ENCODE assay signal across 1 cellular context in the genomic region with DNA sequence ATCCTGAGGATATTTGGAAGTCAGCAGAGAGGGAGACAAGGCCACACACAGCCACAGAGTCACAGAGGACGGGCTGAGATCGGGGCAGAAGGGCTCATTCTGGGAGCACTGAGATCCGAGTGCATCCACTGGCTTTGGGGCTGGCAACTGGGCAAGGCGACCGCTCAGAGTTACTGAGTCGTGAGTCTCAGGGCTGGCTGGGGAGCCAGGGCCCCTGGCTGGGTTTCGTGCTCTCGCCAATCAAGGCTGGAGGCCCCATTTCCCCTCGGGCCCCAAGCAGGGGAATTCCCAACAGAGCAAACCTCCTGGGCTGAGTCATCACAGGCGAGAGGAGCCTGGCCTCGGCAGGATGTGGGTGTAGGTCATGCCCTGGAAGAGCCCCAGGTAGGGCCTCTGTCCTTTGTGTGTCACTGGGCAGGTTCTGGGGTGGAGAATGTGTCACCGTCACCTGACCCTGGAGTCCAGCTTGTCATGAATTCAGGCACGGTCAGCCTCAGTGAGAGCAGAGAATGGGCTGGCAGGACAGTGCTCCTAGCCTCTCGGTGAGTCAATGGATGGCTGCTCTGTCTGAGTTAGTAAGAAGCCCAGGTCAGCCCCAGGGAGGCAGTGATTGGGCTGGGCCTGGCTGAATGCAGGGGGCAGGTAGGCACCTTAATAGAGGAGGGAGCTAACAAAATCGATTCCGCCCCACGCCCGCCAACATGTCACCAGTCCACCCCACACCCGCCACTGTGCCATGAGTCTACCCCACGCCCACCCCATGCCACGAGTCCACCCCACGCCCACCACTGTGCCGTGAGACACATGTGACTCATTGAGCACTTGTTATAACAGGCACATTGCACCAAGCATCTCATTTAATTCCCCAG.
TF ChIP-seq lines count a peak whose summit lies in the region.

No MANE protein-coding gene starts in this region.

TF ChIP-seq in HepG2, 621 proteins besides CTCF, POLR2A, EP300 and RAD21 (continued from another document and continues in another):
- TF ChIP-seq, protein P1, sequence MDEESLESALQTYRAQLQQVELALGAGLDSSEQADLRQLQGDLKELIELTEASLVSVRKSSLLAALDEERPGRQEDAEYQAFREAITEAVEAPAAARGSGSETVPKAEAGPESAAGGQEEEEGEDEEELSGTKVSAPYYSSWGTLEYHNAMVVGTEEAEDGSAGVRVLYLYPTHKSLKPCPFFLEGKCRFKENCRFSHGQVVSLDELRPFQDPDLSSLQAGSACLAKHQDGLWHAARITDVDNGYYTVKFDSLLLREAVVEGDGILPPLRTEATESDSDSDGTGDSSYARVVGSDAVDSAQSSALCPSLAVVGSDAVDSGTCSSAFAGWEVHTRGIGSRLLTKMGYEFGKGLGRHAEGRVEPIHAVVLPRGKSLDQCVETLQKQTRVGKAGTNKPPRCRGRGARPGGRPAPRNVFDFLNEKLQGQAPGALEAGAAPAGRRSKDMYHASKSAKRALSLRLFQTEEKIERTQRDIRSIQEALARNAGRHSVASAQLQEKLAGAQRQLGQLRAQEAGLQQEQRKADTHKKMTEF (CRISPR knock-in tag; IDR thresholded peaks at IDR 0.05) = peak; percentile 98
- TF ChIP-seq ATAD3A (CRISPR knock-in tag; IDR thresholded peaks at IDR 0.05) (no peak), NONO (IDR thresholded peaks at IDR 0.05) (no peak), NONO (CRISPR knock-in tag; conservative IDR thresholded peaks at IDR 0.05) (peak; percentile 75; the same call in 1 of the 2 replicates), WIZ (CRISPR knock-in tag; IDR thresholded peaks at IDR 0.05) (no peak), ZMYM4 (CRISPR knock-in tag; IDR thresholded peaks at IDR 0.05) (peak; percentile 83), MIER3 (CRISPR knock-in tag; IDR thresholded peaks at IDR 0.05; ENCODE audit: borderline replicate concordance) (peak; percentile 97), POLR2G (IDR thresholded peaks at IDR 0.05; ENCODE audit: low read depth, low read length) (peak; percentile 90), ELF3 (CRISPR knock-in tag; IDR thresholded peaks at IDR 0.05) (peak; percentile 91), SMC3 (IDR thresholded peaks at IDR 0.05; ENCODE audit: low read length) (no peak), MYC (CRISPR knock-in tag; IDR thresholded peaks at IDR 0.05; ENCODE audit: borderline replicate concordance) (peak; percentile 84; the same call in 1 of the 2 replicates), RAD51 (IDR thresholded peaks at IDR 0.05; ENCODE audit: borderline replicate concordance) (0 out of 2 replicates have a peak, but pooled peaks have one; percentile 33), ZBTB38 (CRISPR knock-in tag; IDR thresholded peaks at IDR 0.05) (peak; percentile 85), ZFP41 (CRISPR knock-in tag; IDR thresholded peaks at IDR 0.05; ENCODE audit: borderline replicate concordance) (no peak; the same call in 1 of the 2 replicates), ZNF660 (CRISPR knock-in tag; IDR thresholded peaks at IDR 0.05; ENCODE audit: borderline replicate concordance, low read depth) (no peak), ZBTB1 (CRISPR knock-in tag; IDR thresholded peaks at IDR 0.05; ENCODE audit: borderline replicate concordance) (no peak), MED8 (CRISPR knock-in tag; IDR thresholded peaks at IDR 0.05; ENCODE audit: insufficient replicate concordance) (peak; percentile 80), ZNF781 (CRISPR knock-in tag; IDR thresholded peaks at IDR 0.05; ENCODE audit: borderline replicate concordance, not compliant biosample characterization) (peak; percentile 60), ZNF839 (CRISPR knock-in tag; IDR thresholded peaks at IDR 0.05; ENCODE audit: borderline replicate concordance) (no peak), RBFOX2 (IDR thresholded peaks at IDR 0.05; ENCODE audit: low read depth, low read length) (peak; percentile 75), ZNF274 (CRISPR knock-in tag; IDR thresholded peaks at IDR 0.05) (peak; percentile 70; the same call in 1 of the 2 replicates), ZNF546 (CRISPR knock-in tag; conservative IDR thresholded peaks at IDR 0.05) (no peak), ZSCAN20 (CRISPR knock-in tag; IDR thresholded peaks at IDR 0.05; ENCODE audit: borderline replicate concordance) (0 out of 2 replicates have a peak, but pooled peaks have one; percentile 59), ATF7 (IDR thresholded peaks at IDR 0.05) (no peak), ATF7 (CRISPR knock-in tag; IDR thresholded peaks at IDR 0.05) (peak; percentile 76), NFKBIZ (CRISPR knock-in tag; IDR thresholded peaks at IDR 0.05) (peak; percentile 100)
- TF ChIP-seq, protein P2, sequence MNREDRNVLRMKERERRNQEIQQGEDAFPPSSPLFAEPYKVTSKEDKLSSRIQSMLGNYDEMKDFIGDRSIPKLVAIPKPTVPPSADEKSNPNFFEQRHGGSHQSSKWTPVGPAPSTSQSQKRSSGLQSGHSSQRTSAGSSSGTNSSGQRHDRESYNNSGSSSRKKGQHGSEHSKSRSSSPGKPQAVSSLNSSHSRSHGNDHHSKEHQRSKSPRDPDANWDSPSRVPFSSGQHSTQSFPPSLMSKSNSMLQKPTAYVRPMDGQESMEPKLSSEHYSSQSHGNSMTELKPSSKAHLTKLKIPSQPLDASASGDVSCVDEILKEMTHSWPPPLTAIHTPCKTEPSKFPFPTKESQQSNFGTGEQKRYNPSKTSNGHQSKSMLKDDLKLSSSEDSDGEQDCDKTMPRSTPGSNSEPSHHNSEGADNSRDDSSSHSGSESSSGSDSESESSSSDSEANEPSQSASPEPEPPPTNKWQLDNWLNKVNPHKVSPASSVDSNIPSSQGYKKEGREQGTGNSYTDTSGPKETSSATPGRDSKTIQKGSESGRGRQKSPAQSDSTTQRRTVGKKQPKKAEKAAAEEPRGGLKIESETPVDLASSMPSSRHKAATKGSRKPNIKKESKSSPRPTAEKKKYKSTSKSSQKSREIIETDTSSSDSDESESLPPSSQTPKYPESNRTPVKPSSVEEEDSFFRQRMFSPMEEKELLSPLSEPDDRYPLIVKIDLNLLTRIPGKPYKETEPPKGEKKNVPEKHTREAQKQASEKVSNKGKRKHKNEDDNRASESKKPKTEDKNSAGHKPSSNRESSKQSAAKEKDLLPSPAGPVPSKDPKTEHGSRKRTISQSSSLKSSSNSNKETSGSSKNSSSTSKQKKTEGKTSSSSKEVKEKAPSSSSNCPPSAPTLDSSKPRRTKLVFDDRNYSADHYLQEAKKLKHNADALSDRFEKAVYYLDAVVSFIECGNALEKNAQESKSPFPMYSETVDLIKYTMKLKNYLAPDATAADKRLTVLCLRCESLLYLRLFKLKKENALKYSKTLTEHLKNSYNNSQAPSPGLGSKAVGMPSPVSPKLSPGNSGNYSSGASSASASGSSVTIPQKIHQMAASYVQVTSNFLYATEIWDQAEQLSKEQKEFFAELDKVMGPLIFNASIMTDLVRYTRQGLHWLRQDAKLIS (CRISPR knock-in tag; IDR thresholded peaks at IDR 0.05) = 0 out of 2 replicates have a peak, but pooled peaks have one; percentile 44
- TF ChIP-seq, protein P3, sequence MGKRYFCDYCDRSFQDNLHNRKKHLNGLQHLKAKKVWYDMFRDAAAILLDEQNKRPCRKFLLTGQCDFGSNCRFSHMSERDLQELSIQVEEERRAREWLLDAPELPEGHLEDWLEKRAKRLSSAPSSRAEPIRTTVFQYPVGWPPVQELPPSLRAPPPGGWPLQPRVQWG (CRISPR knock-in tag; IDR thresholded peaks at IDR 0.05; ENCODE audit: borderline replicate concordance, low read depth) = no peak
- TF ChIP-seq, protein P4, sequence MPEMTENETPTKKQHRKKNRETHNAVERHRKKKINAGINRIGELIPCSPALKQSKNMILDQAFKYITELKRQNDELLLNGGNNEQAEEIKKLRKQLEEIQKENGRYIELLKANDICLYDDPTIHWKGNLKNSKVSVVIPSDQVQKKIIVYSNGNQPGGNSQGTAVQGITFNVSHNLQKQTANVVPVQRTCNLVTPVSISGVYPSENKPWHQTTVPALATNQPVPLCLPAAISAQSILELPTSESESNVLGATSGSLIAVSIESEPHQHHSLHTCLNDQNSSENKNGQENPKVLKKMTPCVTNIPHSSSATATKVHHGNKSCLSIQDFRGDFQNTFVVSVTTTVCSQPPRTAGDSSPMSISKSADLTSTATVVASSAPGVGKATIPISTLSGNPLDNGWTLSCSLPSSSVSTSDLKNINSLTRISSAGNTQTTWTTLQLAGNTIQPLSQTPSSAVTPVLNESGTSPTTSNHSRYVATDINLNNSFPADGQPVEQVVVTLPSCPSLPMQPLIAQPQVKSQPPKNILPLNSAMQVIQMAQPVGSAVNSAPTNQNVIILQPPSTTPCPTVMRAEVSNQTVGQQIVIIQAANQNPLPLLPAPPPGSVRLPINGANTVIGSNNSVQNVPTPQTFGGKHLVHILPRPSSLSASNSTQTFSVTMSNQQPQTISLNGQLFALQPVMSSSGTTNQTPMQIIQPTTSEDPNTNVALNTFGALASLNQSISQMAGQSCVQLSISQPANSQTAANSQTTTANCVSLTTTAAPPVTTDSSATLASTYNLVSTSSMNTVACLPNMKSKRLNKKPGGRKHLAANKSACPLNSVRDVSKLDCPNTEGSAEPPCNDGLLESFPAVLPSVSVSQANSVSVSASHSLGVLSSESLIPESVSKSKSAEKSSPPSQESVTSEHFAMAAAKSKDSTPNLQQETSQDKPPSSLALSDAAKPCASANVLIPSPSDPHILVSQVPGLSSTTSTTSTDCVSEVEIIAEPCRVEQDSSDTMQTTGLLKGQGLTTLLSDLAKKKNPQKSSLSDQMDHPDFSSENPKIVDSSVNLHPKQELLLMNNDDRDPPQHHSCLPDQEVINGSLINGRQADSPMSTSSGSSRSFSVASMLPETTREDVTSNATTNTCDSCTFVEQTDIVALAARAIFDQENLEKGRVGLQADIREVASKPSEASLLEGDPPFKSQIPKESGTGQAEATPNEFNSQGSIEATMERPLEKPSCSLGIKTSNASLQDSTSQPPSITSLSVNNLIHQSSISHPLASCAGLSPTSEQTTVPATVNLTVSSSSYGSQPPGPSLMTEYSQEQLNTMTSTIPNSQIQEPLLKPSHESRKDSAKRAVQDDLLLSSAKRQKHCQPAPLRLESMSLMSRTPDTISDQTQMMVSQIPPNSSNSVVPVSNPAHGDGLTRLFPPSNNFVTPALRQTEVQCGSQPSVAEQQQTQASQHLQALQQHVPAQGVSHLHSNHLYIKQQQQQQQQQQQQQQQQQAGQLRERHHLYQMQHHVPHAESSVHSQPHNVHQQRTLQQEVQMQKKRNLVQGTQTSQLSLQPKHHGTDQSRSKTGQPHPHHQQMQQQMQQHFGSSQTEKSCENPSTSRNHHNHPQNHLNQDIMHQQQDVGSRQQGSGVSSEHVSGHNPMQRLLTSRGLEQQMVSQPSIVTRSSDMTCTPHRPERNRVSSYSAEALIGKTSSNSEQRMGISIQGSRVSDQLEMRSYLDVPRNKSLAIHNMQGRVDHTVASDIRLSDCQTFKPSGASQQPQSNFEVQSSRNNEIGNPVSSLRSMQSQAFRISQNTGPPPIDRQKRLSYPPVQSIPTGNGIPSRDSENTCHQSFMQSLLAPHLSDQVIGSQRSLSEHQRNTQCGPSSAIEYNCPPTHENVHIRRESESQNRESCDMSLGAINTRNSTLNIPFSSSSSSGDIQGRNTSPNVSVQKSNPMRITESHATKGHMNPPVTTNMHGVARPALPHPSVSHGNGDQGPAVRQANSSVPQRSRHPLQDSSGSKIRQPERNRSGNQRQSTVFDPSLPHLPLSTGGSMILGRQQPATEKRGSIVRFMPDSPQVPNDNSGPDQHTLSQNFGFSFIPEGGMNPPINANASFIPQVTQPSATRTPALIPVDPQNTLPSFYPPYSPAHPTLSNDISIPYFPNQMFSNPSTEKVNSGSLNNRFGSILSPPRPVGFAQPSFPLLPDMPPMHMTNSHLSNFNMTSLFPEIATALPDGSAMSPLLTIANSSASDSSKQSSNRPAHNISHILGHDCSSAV (CRISPR knock-in tag; IDR thresholded peaks at IDR 0.05; ENCODE audit: borderline replicate concordance) = no peak
- TF ChIP-seq, protein P5, sequence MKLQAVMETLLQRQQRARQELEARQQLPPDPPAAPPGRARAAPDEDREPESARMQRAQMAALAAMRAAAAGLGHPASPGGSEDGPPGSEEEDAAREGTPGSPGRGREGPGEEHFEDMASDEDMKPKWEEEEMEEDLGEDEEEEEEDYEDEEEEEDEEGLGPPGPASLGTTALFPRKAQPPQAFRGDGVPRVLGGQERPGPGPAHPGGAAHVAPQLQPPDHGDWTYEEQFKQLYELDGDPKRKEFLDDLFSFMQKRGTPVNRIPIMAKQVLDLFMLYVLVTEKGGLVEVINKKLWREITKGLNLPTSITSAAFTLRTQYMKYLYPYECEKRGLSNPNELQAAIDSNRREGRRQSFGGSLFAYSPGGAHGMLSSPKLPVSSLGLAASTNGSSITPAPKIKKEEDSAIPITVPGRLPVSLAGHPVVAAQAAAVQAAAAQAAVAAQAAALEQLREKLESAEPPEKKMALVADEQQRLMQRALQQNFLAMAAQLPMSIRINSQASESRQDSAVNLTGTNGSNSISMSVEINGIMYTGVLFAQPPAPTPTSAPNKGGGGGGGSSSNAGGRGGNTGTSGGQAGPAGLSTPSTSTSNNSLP (IDR thresholded peaks at IDR 0.05; ENCODE audit: low read depth, low read length) = no peak
- TF ChIP-seq, protein P6, sequence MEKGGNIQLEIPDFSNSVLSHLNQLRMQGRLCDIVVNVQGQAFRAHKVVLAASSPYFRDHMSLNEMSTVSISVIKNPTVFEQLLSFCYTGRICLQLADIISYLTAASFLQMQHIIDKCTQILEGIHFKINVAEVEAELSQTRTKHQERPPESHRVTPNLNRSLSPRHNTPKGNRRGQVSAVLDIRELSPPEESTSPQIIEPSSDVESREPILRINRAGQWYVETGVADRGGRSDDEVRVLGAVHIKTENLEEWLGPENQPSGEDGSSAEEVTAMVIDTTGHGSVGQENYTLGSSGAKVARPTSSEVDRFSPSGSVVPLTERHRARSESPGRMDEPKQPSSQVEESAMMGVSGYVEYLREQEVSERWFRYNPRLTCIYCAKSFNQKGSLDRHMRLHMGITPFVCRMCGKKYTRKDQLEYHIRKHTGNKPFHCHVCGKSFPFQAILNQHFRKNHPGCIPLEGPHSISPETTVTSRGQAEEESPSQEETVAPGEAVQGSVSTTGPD (CRISPR knock-in tag; IDR thresholded peaks at IDR 0.05) = no peak
- TF ChIP-seq, protein P7, sequence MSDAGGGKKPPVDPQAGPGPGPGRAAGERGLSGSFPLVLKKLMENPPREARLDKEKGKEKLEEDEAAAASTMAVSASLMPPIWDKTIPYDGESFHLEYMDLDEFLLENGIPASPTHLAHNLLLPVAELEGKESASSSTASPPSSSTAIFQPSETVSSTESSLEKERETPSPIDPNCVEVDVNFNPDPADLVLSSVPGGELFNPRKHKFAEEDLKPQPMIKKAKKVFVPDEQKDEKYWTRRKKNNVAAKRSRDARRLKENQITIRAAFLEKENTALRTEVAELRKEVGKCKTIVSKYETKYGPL (CRISPR knock-in tag; IDR thresholded peaks at IDR 0.05) = no peak
- TF ChIP-seq, protein P8, sequence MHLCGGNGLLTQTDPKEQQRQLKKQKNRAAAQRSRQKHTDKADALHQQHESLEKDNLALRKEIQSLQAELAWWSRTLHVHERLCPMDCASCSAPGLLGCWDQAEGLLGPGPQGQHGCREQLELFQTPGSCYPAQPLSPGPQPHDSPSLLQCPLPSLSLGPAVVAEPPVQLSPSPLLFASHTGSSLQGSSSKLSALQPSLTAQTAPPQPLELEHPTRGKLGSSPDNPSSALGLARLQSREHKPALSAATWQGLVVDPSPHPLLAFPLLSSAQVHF (CRISPR knock-in tag; IDR thresholded peaks at IDR 0.05) = no peak
